ENCODE assay signal across 12 cellular contexts in genomic region chr9:89662718-89663246, GRCh38. TPM values are rescaled to one million over a fixed set of nuclear protein-coding genes. Genes with fewer than 3 reads are reported as not detected.
A peak's percentile ranks its signal among the peaks of the same experiment; 100 is the strongest.
DNase-seq lines count a peak whose midpoint lies in the region; ATAC-seq, FAIRE-seq and TF ChIP-seq lines count a peak whose summit lies in the region.
"Had no signal": no experiment of that assay in that cellular context is flagged by ENCODE, and none has a peak within 500 bp of the region (broad histone marks: within the 10 kb centered on the region; RNA-seq: fewer than 3 reads in every experiment).

No MANE protein-coding gene starts in this region.

- no peak for TF ChIP-seq CTCF in HEK293 (tag by site-specific recombination; IDR thresholded peaks at IDR 0.05)
- no peak for TF ChIP-seq CTCF in ascending aorta (IDR thresholded peaks at IDR 0.05)
- no peak for TF ChIP-seq CTCF in HepG2 (CRISPR knock-in tag; IDR thresholded peaks at IDR 0.05)
- no peak for TF ChIP-seq CTCF in stomach (IDR thresholded peaks at IDR 0.05)

- H3K4me3 ChIP-seq in HEK293 (ENCODE audit: low read depth, low read length) (no peak overlapping the region), ascending aorta (peak overlapping the region; percentile 32 to 64), HepG2 (replicated peaks in 1 of 3; ENCODE audit: insufficient read depth in 1 of 3, low read depth in 2 of 3, low read length in 3 of 3) (no peak overlapping the region), stomach (peak overlapping the region in 1 of 4 donors; percentile 30)

- no peak for TF ChIP-seq RAD21 in HepG2 (CRISPR knock-in tag; IDR thresholded peaks at IDR 0.05)

- no peak overlapping the region for H3K9ac ChIP-seq in HepG2 (ENCODE audit: insufficient read depth, low read depth, low read length)

- ATAC-seq in HepG2 (peak; percentile 10), GM18867 (IDR thresholded peaks at IDR 0.05; ENCODE audit: unreplicated experiment) (no peak)
- ATAC-seq: naive thymus-derived CD8-positive, alpha-beta T cell had no signal

- POLR2A ChIA-PET in HEK293 (lab: Yijun Ruan, JAX), result interaction anchor here (2.1 kb wide), 1 partner anchor 58 kb away, joined by 15 read pairs; the partner anchor contains the start of gene GADD45G
- POLR2A ChIA-PET in HepG2 (lab: Yijun Ruan, JAX), result no interaction called here

- no peak overlapping the region for H3K4me3 Mint-ChIP-seq in activated naive CD4-positive, alpha-beta T cell treated with anti-CD3 and anti-CD28 coated beads for 36 hours
- H3K4me3 Mint-ChIP-seq: naive thymus-derived CD8-positive, alpha-beta T cell had no signal

- no peak for FAIRE-seq in HepG2 (lab: Jason Lieb, UNC)
- FAIRE-seq: islet of Langerhans had no signal

- H3K4me1 ChIP-seq in HEK293 (ENCODE audit: control insufficient read depth, insufficient read depth, low read length), result no peaks in the 10 kb centered on the region
- peaks cover 4 to 11% of the 10 kb centered on the region in 2 donors for H3K4me1 ChIP-seq in ascending aorta
- H3K4me1 ChIP-seq in HepG2 (ENCODE audit: insufficient read depth, low read length), result peaks cover 20% of the 10 kb centered on the region
- H3K4me1 ChIP-seq in stomach, result peaks cover 49 to 92% (median 78%) of the 10 kb centered on the region in 4 donors

- no peaks in the 10 kb centered on the region for H3K9me3 ChIP-seq in HEK293 (ENCODE audit: control insufficient read depth, insufficient read depth, low read depth, low read length)
- H3K9me3 ChIP-seq in ascending aorta, result no peaks in the 10 kb centered on the region
- H3K9me3 ChIP-seq in HepG2 (ENCODE audit: low read length), result no peaks in the 10 kb centered on the region
- H3K9me3 ChIP-seq in stomach, result no peaks in the 10 kb centered on the region

- 60% methylated on average over 6 of the region's 19 CpGs for WGBS in HepG2 (ENCODE audit: low lambda C conversion rate)
- 76 to 90% (median 84%) methylated on average over 19 of the region's 19 CpGs for WGBS in stomach, 5 donors

- H3K36me3 ChIP-seq in HEK293 (ENCODE audit: control insufficient read depth in 2 of 2, insufficient read depth in 1 of 2, low read length in 2 of 2), result no peaks in the 10 kb centered on the region
- no peaks in the 10 kb centered on the region for H3K36me3 ChIP-seq in ascending aorta
- no peaks in the 10 kb centered on the region for H3K36me3 ChIP-seq in HepG2 (replicated peaks in 1 of 2; ENCODE audit: control insufficient read depth in 1 of 2, insufficient read depth in 2 of 2, low read length in 2 of 2)
- H3K36me3 ChIP-seq in stomach, result no peaks in the 10 kb centered on the region

- H3K27me3 Mint-ChIP-seq in activated naive CD4-positive, alpha-beta T cell treated with anti-CD3 and anti-CD28 coated beads for 36 hours (ENCODE audit: low read depth), result no peaks in the 10 kb centered on the region

- no TSS peak for BruUV-seq in HepG2 (replicated peaks; lab: Mats Ljungman, UMichigan)

- intact Hi-C loops in ascending aorta (cut with DNase I), result loop anchor here (1.0 kb wide), 1 partner anchor 57 kb away; the partner anchor contains the start of gene GADD45G
- intact Hi-C loops in HepG2 (cut with micrococcal nuclease; ENCODE audit: unreplicated experiment), result no loop called here
- intact Hi-C loops in stomach (cut with DNase I; ENCODE audit: low total_unique reads), result no loop called here
- intact Hi-C loops in activated naive CD4-positive, alpha-beta T cell treated with anti-CD3 and anti-CD28 coated beads for 36 hours (cut with micrococcal nuclease), result no loop called here

- no peaks in the 10 kb centered on the region for H3K27me3 ChIP-seq in ascending aorta
- H3K27me3 ChIP-seq in HepG2 (ENCODE audit: control insufficient read depth in 1 of 2, insufficient read depth in 2 of 2, low read length in 2 of 2), result peaks cover 3 to 32% of the 10 kb centered on the region in 2 experiments; a peak in 3 of 5 replicates
- no peaks in the 10 kb centered on the region for H3K27me3 ChIP-seq in stomach

- TF ChIP-seq EP300 in HepG2 (IDR thresholded peaks at IDR 0.05; ENCODE audit: low read depth in 2 of 2, low read length in 2 of 2) (no peak), HepG2 (CRISPR knock-in tag; IDR thresholded peaks at IDR 0.05; ENCODE audit: borderline replicate concordance) (no peak), stomach (IDR thresholded peaks at IDR 0.05) (no peak)

- H2AFZ ChIP-seq in HepG2 (ENCODE audit: low read length), result no peak overlapping the region

- no peaks in the 10 kb centered on the region for H4K20me1 ChIP-seq in HepG2 (ENCODE audit: insufficient read depth, low read length)

- no peak for DNase-seq in ascending aorta (ENCODE audit: low spot score in 2 of 2)
- DNase-seq in HepG2 (ENCODE audit: low spot score), result no peak
- DNase-seq in stomach, result no peak
- no peak for DNase-seq in activated CD4-positive, alpha-beta T cell treated with anti-CD3 and anti-CD28 coated beads for 1 hour
- DNase-seq in activated naive CD4-positive, alpha-beta T cell treated with anti-CD3 and anti-CD28 coated beads for 36 hours, result no peak
- DNase-seq: activated T-cell treated with anti-CD3 and anti-CD28 coated beads, Interleukin-2, amount 50 U/mL, for 48 hours; naive thymus-derived CD8-positive, alpha-beta T cell; SIG-M5; stimulated activated CD8-positive, alpha-beta memory T cell treated with anti-CD3 and anti-CD28 coated beads, Interleukin-4, amount 100 ng/mL, for 48 hours had no signal

- H3K9me3 Mint-ChIP-seq in activated naive CD4-positive, alpha-beta T cell treated with anti-CD3 and anti-CD28 coated beads for 36 hours, result no peaks in the 10 kb centered on the region
- H3K9me3 Mint-ChIP-seq: naive thymus-derived CD8-positive, alpha-beta T cell had no signal

- CTCF ChIA-PET in HEK293 (lab: Yijun Ruan, JAX), result no interaction called here
- CTCF ChIA-PET in HepG2 (lab: Yijun Ruan, JAX; ENCODE audit: low intra/inter-chr PET ratio, low total read pairs), result no interaction called here
- CTCF ChIA-PET in activated naive CD4-positive, alpha-beta T cell treated with anti-CD3 and anti-CD28 coated beads for 36 hours (lab: Charles Lee), result no interaction called here

- in situ Hi-C loops in HepG2 (cut with HindIII; ENCODE audit: extremely low pct_ligation_motif_present, low pct_unique_long_range_greater_than_20kb), result no loop called here

- H3K4me2 ChIP-seq in HepG2 (ENCODE audit: low read depth, low read length), result no peak overlapping the region

- H3K27ac ChIP-seq in HEK293 (ENCODE audit: extremely low read depth, low read depth, low read length), result no peak overlapping the region
- H3K27ac ChIP-seq in ascending aorta, result peak overlapping the region in 1 of 2 donors; percentile 38
- H3K27ac ChIP-seq in HepG2 (ENCODE audit: extremely low read length, insufficient read depth, low read length), result no peak overlapping the region
- H3K27ac ChIP-seq in stomach, result peak overlapping the region in 4 of 5 donors; percentile 79 to 88 (median 80)

- peaks cover 2% of the 10 kb centered on the region for H3K4me1 Mint-ChIP-seq in activated naive CD4-positive, alpha-beta T cell treated with anti-CD3 and anti-CD28 coated beads for 36 hours (ENCODE audit: low read depth)

- TF ChIP-seq POLR2A in HepG2 (IDR thresholded peaks at IDR 0.05; ENCODE audit: insufficient read depth in 1 of 2, low read depth in 2 of 2, low read length in 2 of 2), result no peak
- TF ChIP-seq POLR2A in stomach (IDR thresholded peaks at IDR 0.05), result no peak

- H3K79me2 ChIP-seq in HepG2 (ENCODE audit: insufficient read depth, low read length), result no peaks in the 10 kb centered on the region

- H3K36me3 Mint-ChIP-seq in activated naive CD4-positive, alpha-beta T cell treated with anti-CD3 and anti-CD28 coated beads for 36 hours (ENCODE audit: low read depth), result no peaks in the 10 kb centered on the region
- H3K36me3 Mint-ChIP-seq: naive thymus-derived CD8-positive, alpha-beta T cell had no signal

- H3K27ac Mint-ChIP-seq in activated naive CD4-positive, alpha-beta T cell treated with anti-CD3 and anti-CD28 coated beads for 36 hours, result no peak overlapping the region

TF ChIP-seq in HepG2, 621 proteins besides CTCF, POLR2A, EP300 and RAD21 (continues in another document):
- TF ChIP-seq ATAD3A (CRISPR knock-in tag; IDR thresholded peaks at IDR 0.05) (no peak), DMAP1 (CRISPR knock-in tag; IDR thresholded peaks at IDR 0.05) (no peak), ZNF441 (CRISPR knock-in tag; IDR thresholded peaks at IDR 0.05; ENCODE audit: borderline replicate concordance) (no peak)

RNA-seq across cellular contexts. Expression of gene GADD45G, which starts 58.0 kb away (rescaled TPM):
- total RNA-seq in ascending aorta, result 4.6 TPM
- total RNA-seq in HepG2 (2016; rRNA removed; fragmentation: Illumina TruSeq; extraction: Trizol), result not detected in 2 replicates
- total RNA-seq in HepG2 (2016; cell fraction: cytosol; rRNA removed; fragmentation: Illumina TruSeq; extraction: Trizol; ENCODE audit: low read depth), result not detected in 2 replicates
- total RNA-seq in HepG2 (2016; cell fraction: insoluble cytoplasmic fraction; rRNA removed; fragmentation: Illumina TruSeq; extraction: Trizol), result not detected in 2 replicates
- total RNA-seq in HepG2 (2016; cell fraction: membrane; rRNA removed; fragmentation: Illumina TruSeq; extraction: Trizol), result not detected in 2 replicates
- not detected in 2 replicates for total RNA-seq in HepG2 (2016; cell fraction: nucleus; rRNA removed; fragmentation: Illumina TruSeq; extraction: Trizol)
- not detected in 2 replicates for polyA plus RNA-seq in HepG2 (2011; rRNA removed)
- not detected in 2 replicates for polyA plus RNA-seq in HepG2 (2011; cell fraction: cytosol; rRNA removed)
- polyA plus RNA-seq in HepG2 (2011; cell fraction: nucleus; rRNA removed), result not detected in 2 replicates
- not detected in 2 replicates for polyA plus RNA-seq in HepG2 (2012)
- not detected in 2 replicates for polyA plus RNA-seq in HepG2 (2016; cell fraction: cytosol; fragmentation: Illumina TruSeq; extraction: Trizol; ENCODE audit: low read depth)
- polyA plus RNA-seq in HepG2 (2016; cell fraction: insoluble cytoplasmic fraction; fragmentation: Illumina TruSeq; extraction: Trizol; ENCODE audit: low read depth), result not detected in 2 replicates
- polyA plus RNA-seq in HepG2 (2016; cell fraction: membrane; fragmentation: Illumina TruSeq; extraction: Trizol; ENCODE audit: low read depth), result not detected in 2 replicates
- polyA plus RNA-seq in HepG2 (2016; cell fraction: nucleus; fragmentation: Illumina TruSeq; extraction: Trizol; ENCODE audit: insufficient read depth, low read depth), result not detected in 2 replicates
- not detected in 2 replicates for polyA minus RNA-seq in HepG2 (2011; rRNA and poly(A)+ RNA removed; ENCODE audit: low replicate concordance)
- not detected in 2 replicates for polyA minus RNA-seq in HepG2 (2011; cell fraction: cytosol; rRNA and poly(A)+ RNA removed)
- polyA minus RNA-seq in HepG2 (2011; cell fraction: nucleus; rRNA and poly(A)+ RNA removed), result not detected in 2 replicates
- 100 to 1,000 TPM in 2 of 5 donors, 10 to 100 TPM in 1, 1 to 10 TPM in 2; 6.8 to 121 (median 24.9) TPM for total RNA-seq in stomach
- 100 to 1,000 TPM in 2 of 3 donors, 10 to 100 TPM in 1; 88.8 to 113 (median 104) TPM for polyA plus RNA-seq in stomach
- 1 to 10 TPM in 1 of 2 experiments, under 1 TPM in 1; 0.72 to 1.2 TPM for total RNA-seq in activated naive CD4-positive, alpha-beta T cell treated with anti-CD3 and anti-CD28 coated beads for 36 hours

Comparison
In these comparisons a context has a peak if more than half of its experiments do, and no peak if none do; other contexts are left out.
1. H3K27ac ChIP-seq: peak in stomach (4 of 5); none in HEK293 (single experiment) and HepG2 (single experiment).
2. H3K4me3 ChIP-seq: peak in ascending aorta (2 of 2); none in HEK293 (single experiment) and HepG2 (0 of 3).